Comparison of ENCODE assay signal across 10 cellular contexts in genomic region chr13:44713793-44714469, GRCh38.
A peak's percentile ranks its signal among the peaks of the same experiment; 100 is the strongest.
DNase-seq lines count a peak whose midpoint lies in the region; ATAC-seq, FAIRE-seq and TF ChIP-seq lines count a peak whose summit lies in the region.
"Had no signal": no experiment of that assay in that cellular context is flagged by ENCODE, and none has a peak within 500 bp of the region (broad histone marks: within the 10 kb centered on the region; RNA-seq: fewer than 3 reads in every experiment).

No MANE protein-coding gene starts in this region.

- BruUV-seq in MCF 10A (replicated peaks; lab: Mats Ljungman, UMichigan) = no TSS peak

- no peak for FAIRE-seq in A549 (lab: Jason Lieb, UNC)

- peak overlapping the region; percentile 61 for H3K4me3 Mint-ChIP-seq in MCF 10A (ENCODE audit: unreplicated experiment)

- H3K36me3 Mint-ChIP-seq in MCF 10A (ENCODE audit: insufficient read depth, unreplicated experiment) = no peaks in the 10 kb centered on the region

- no peak for TF ChIP-seq POLR2A in A549 (IDR thresholded peaks at IDR 0.05; ENCODE audit: low read length)

- TF ChIP-seq CTCF in A549 (IDR thresholded peaks at IDR 0.05) = no peak
- no peak for TF ChIP-seq CTCF in MCF 10A (IDR thresholded peaks at IDR 0.05; ENCODE audit: unreplicated experiment)
- TF ChIP-seq CTCF in kidney epithelial cell (IDR thresholded peaks at IDR 0.05; ENCODE audit: insufficient read depth, low read length, poor library complexity, severe bottlenecking) = no peak

- H3K27ac Mint-ChIP-seq in MCF 10A (ENCODE audit: low read depth, unreplicated experiment) = peak overlapping the region; percentile 88

- in situ Hi-C loops in HAP-1 (cut with MboI; ENCODE audit: low sequenced_read_pairs) = no loop called here

- peak overlapping the region; percentile 63 for H3K4me2 ChIP-seq in A549
- H3K4me2 ChIP-seq: BLaER1 had no signal

- H3K9ac ChIP-seq in HUES48 (ENCODE audit: low read depth, low read length) = no peak overlapping the region
- H3K9ac ChIP-seq: BLaER1 had no signal

- no peak overlapping the region for H3K4me3 ChIP-seq in A549
- no peak overlapping the region for H3K4me3 ChIP-seq in HUES48 (ENCODE audit: low read depth, low read length)
- H3K4me3 ChIP-seq in kidney epithelial cell (ENCODE audit: low read depth, low read length) = no peak overlapping the region
- no peak overlapping the region for H3K4me3 ChIP-seq in HAP-1
- H3K4me3 ChIP-seq: BLaER1 had no signal

- H3K4me1 Mint-ChIP-seq in MCF 10A (ENCODE audit: insufficient read depth, unreplicated experiment) = peaks cover 40% of the 10 kb centered on the region

- intact Hi-C loops in MCF 10A (cut with micrococcal nuclease) (loop anchor here (5.0 kb wide), 2 partner anchors 103 to 137 kb away; partner anchors contain the start of gene TSC22D1), head of caudate nucleus (cut with DNase I) (no loop called here)

- WGBS in A549 (ENCODE audit: missing lambda C conversion rate) = 17% methylated on average over 3 of the region's 3 CpGs

- H3K27me3 Mint-ChIP-seq in MCF 10A (ENCODE audit: insufficient read depth, unreplicated experiment) = no peaks in the 10 kb centered on the region

- CTCF ChIA-PET in A549 (lab: Yijun Ruan, JAX) = interaction anchor here (0.8 to 1.4 kb wide), 2 partner anchors 23 to 64 kb away, joined by 3 read pairs; no protein-coding TSS in a partner anchor
- CTCF ChIA-PET in MCF 10A (lab: Yijun Ruan, JAX) = interaction anchor here (0.6 to 1.1 kb wide), 4 partner anchors 45 to 703 kb away, joined by 3 to 4 read pairs (median 3); no protein-coding TSS in a partner anchor

- ATAC-seq in A549 = peak; percentile 86 to 96
- no peak for ATAC-seq in HG02981 (IDR thresholded peaks at IDR 0.05; ENCODE audit: unreplicated experiment)

- no peaks in the 10 kb centered on the region for H3K9me3 Mint-ChIP-seq in MCF 10A (ENCODE audit: unreplicated experiment)

- TF ChIP-seq EP300 in A549 (IDR thresholded peaks at IDR 0.05) = peak; percentile 28 to 63; a peak in 2 of 5 replicates

- peak overlapping the region; percentile 83 to 92 for H3K27ac ChIP-seq in A549
- H3K27ac ChIP-seq in HUES48 (ENCODE audit: low read depth, low read length) = peak overlapping the region; percentile 47
- H3K27ac ChIP-seq: BLaER1 had no signal

- 0 out of 5 replicates have a peak, but pooled peaks have one; percentile 2 to 20 for TF ChIP-seq RAD21 in A549 (conservative IDR thresholded peaks at IDR 0.05 in 1 of 2, IDR thresholded peaks at IDR 0.05 in 1 of 2)

- POLR2A ChIA-PET in A549 (lab: Yijun Ruan, JAX) = interaction anchor here (0.6 to 1.3 kb wide), 3 partner anchors 17 to 102 kb away, joined by 3 to 5 read pairs (median 5); no protein-coding TSS in a partner anchor
- POLR2A ChIA-PET in MCF 10A (lab: Yijun Ruan, JAX) = interaction anchor here (0.8 to 4.4 kb wide), 9 partner anchors 9 to 628 kb away, joined by 3 to 29 read pairs (median 4); no protein-coding TSS in a partner anchor

- H3K36me3 ChIP-seq in HUES48 (ENCODE audit: control insufficient read depth, insufficient read depth, low read length) = no peaks in the 10 kb centered on the region
- no peaks in the 10 kb centered on the region for H3K36me3 ChIP-seq in kidney epithelial cell (ENCODE audit: control insufficient read depth, insufficient read depth, low read length)
- H3K36me3 ChIP-seq in HAP-1 (replicated peaks) = no peaks in the 10 kb centered on the region
- H3K36me3 ChIP-seq: BLaER1 had no signal

- peaks cover 41% of the 10 kb centered on the region for H3K4me1 ChIP-seq in A549
- H3K4me1 ChIP-seq in HUES48 (ENCODE audit: control insufficient read depth, insufficient read depth, low read length) = peaks cover 2% of the 10 kb centered on the region; the same call in 1 of the 2 replicates
- H3K4me1 ChIP-seq in HAP-1 = no peaks in the 10 kb centered on the region
- H3K4me1 ChIP-seq: BLaER1 had no signal

- H3K27me3 ChIP-seq in HUES48 (ENCODE audit: control insufficient read depth, insufficient read depth, low read length) (no peaks in the 10 kb centered on the region), kidney epithelial cell (ENCODE audit: control insufficient read depth, insufficient read depth, low read length) (no peaks in the 10 kb centered on the region), HAP-1 (ENCODE audit: low read depth) (no peaks in the 10 kb centered on the region)
- H3K27me3 ChIP-seq: BLaER1 had no signal

- H3K9me3 ChIP-seq in A549 (no peaks in the 10 kb centered on the region), HUES48 (ENCODE audit: control insufficient read depth, insufficient read depth, low read length) (no peaks in the 10 kb centered on the region), HAP-1 (no peaks in the 10 kb centered on the region; the same call in 1 of the 2 replicates)
- H3K9me3 ChIP-seq: BLaER1 had no signal

- DNase-seq in A549 (ENCODE audit: low read depth in 1 of 2, low spot score in 1 of 2) = peak; percentile 50 to 76
- peak; percentile 88 for DNase-seq in MCF 10A (ENCODE audit: unreplicated experiment)
- DNase-seq in kidney epithelial cell (ENCODE audit: low read depth) = peak; percentile 89
- no peak for DNase-seq in effector CD8-positive, alpha-beta T cell (lab: John Stamatoyannopoulos, UW)
- DNase-seq in HAP-1 (ENCODE audit: low spot score in 2 of 2) = no peak
- DNase-seq in head of caudate nucleus = no peak
- DNase-seq: NCI-H1436 had no signal

TF ChIP-seq in A549, 52 proteins besides CTCF, POLR2A, EP300 and RAD21 (continues in another document):
- TF ChIP-seq RCOR1 (IDR thresholded peaks at IDR 0.05; ENCODE audit: low read depth, low read length) = no peak
- TF ChIP-seq KDM5A (IDR thresholded peaks at IDR 0.05) = no peak
- no peak; the same call in 1 of the 2 replicates for TF ChIP-seq FOXS1 (CRISPR knock-in tag; IDR thresholded peaks at IDR 0.05)
- TF ChIP-seq NPAS2 (CRISPR knock-in tag; IDR thresholded peaks at IDR 0.05; ENCODE audit: borderline replicate concordance) = no peak
- TF ChIP-seq POLR2AphosphoS2 (conservative IDR thresholded peaks at IDR 0.05; ENCODE audit: low read length) = no peak
- TF ChIP-seq USF2 (IDR thresholded peaks at IDR 0.05) = no peak
- TF ChIP-seq BHLHE40 (IDR thresholded peaks at IDR 0.05; ENCODE audit: low read depth, low read length) = no peak
- TF ChIP-seq FOSB (CRISPR knock-in tag; IDR thresholded peaks at IDR 0.05) = no peak
- TF ChIP-seq JUNB (IDR thresholded peaks at IDR 0.05) = peak; percentile 53
- no peak for TF ChIP-seq HEYL (CRISPR knock-in tag; IDR thresholded peaks at IDR 0.05)
- TF ChIP-seq HOXB13 (CRISPR knock-in tag; IDR thresholded peaks at IDR 0.05; ENCODE audit: low read depth) = 0 out of 2 replicates have a peak, but pooled peaks have one; percentile 35
- no peak for TF ChIP-seq CHD2 (IDR thresholded peaks at IDR 0.05; ENCODE audit: low read length, partially characterized antibody)
- no peak for TF ChIP-seq EHF (CRISPR knock-in tag; IDR thresholded peaks at IDR 0.05)
- no peak for TF ChIP-seq ZSCAN20 (CRISPR knock-in tag; IDR thresholded peaks at IDR 0.05)
- no peak for TF ChIP-seq ELK1 (IDR thresholded peaks at IDR 0.05; ENCODE audit: low read depth, low read length)
- peak; percentile 71 for TF ChIP-seq FOSL2 (IDR thresholded peaks at IDR 0.05)
- TF ChIP-seq FOSL2 (CRISPR knock-in tag; IDR thresholded peaks at IDR 0.05) = peak; percentile 82
- no peak for TF ChIP-seq HMGXB4 (CRISPR knock-in tag; IDR thresholded peaks at IDR 0.05; ENCODE audit: borderline replicate concordance)
- TF ChIP-seq HDAC2 (IDR thresholded peaks at IDR 0.05) = no peak
- no peak for TF ChIP-seq PHF8 (IDR thresholded peaks at IDR 0.05; ENCODE audit: borderline replicate concordance, low read depth)
- 0 out of 2 replicates have a peak, but pooled peaks have one; percentile 34 for TF ChIP-seq ATOH8 (CRISPR knock-in tag; IDR thresholded peaks at IDR 0.05; ENCODE audit: low read depth)
- TF ChIP-seq ZNF302 (CRISPR knock-in tag; IDR thresholded peaks at IDR 0.05) = no peak
- TF ChIP-seq TP53 (CRISPR knock-in tag; IDR thresholded peaks at IDR 0.05) = no peak

Comparison
In these comparisons a context has a peak if more than half of its experiments do, and no peak if none do; other contexts are left out.
1. DNase-seq: peak in A549 (2 of 2), MCF 10A (single experiment) and kidney epithelial cell (single experiment); none in effector CD8-positive, alpha-beta T cell (single experiment), HAP-1 (0 of 2) and head of caudate nucleus (0 of 42).